24 cellular contexts compared by ENCODE assay signal in genomic region chr21:34688715-34689114, GRCh38. TPM values are rescaled to one million over a fixed set of nuclear protein-coding genes. Genes with fewer than 3 reads are reported as not detected.
"Had no signal": no experiment of that assay in that cellular context is flagged by ENCODE, and none has a peak within 500 bp of the region (broad histone marks: within the 10 kb centered on the region; RNA-seq: fewer than 3 reads in every experiment).

No MANE protein-coding gene starts in this region.

- H3K4me3 ChIP-seq: neural progenitor cell, pancreas, prostate gland, right lobe of liver, sigmoid colon, stomach, thoracic aorta, thyroid gland, tibial nerve, upper lobe of left lung, vagina had no signal

- H3K36me3 ChIP-seq: neural progenitor cell, pancreas, prostate gland, right lobe of liver, sigmoid colon, stomach, thoracic aorta, thyroid gland, tibial nerve, upper lobe of left lung, vagina had no signal

- H2AFZ ChIP-seq: neural progenitor cell had no signal

- H3K27me3 ChIP-seq: neural progenitor cell, pancreas, thyroid gland, tibial nerve, upper lobe of left lung, vagina had no signal

- H3K4me2 ChIP-seq: neural progenitor cell had no signal

- ATAC-seq: right cardiac atrium; stimulated activated effector memory CD8-positive, alpha-beta T cell treated with anti-CD3 and anti-CD28 coated beads, Interleukin-12 subunit alpha, Interleukin-12 subunit beta, amount 100 ng/mL, for 72 hours; stimulated activated naive B cell treated with anti-CD40 and anti-IgM and Interleukin-4, amounts not matched to agents 10 μg/mL and 1 μg/mL and 100 μg/mL, for 72 hours had no signal

- DNase-seq: occipital lobe; right lobe of liver; sigmoid colon; stimulated activated CD4-positive, alpha-beta T cell treated with anti-CD3 and anti-CD28 coated beads, Interleukin-15, amount 100 ng/mL, for 24 hours; stimulated activated CD4-positive, alpha-beta T cell treated with anti-CD3 and anti-CD28 coated beads, Interleukin-2, amount 100 ng/mL, for 24 hours; stimulated activated CD4-positive, alpha-beta T cell treated with anti-CD3 and anti-CD28 coated beads, Interleukin-2, amount 100 ng/mL, for 48 hours; stimulated activated CD4-positive, alpha-beta T cell treated with anti-CD3 and anti-CD28 coated beads, Interleukin-4, amount 100 ng/mL, for 24 hours; stimulated activated naive B cell treated with anti-CD40 and anti-IgM and Interleukin-4, amounts not matched to agents 10 μg/mL and 1 μg/mL and 100 μg/mL, for 72 hours; stimulated activated naive CD4-positive, alpha-beta T cell treated with Interleukin-2 at 50 U/mL for 16 hours; stomach; thyroid gland; upper lobe of left lung had no signal

- H3K27ac ChIP-seq: neural progenitor cell, pancreas, prostate gland, right lobe of liver, sigmoid colon, thoracic aorta, thyroid gland, tibial nerve, upper lobe of left lung, vagina had no signal

- H3K9ac ChIP-seq: neural progenitor cell had no signal

- FAIRE-seq: pancreas, small intestine, urothelium cell line had no signal

- H3K9me3 ChIP-seq: pancreas, prostate gland, right lobe of liver, sigmoid colon, stomach, thoracic aorta, thyroid gland, tibial nerve, upper lobe of left lung, vagina had no signal

RNA-seq across cellular contexts. Expression of gene CLIC6, which starts 19.9 kb away (rescaled TPM):
- total RNA-seq: natural killer cell, pulmonary artery endothelial cell had no signal
